ENCODE assay signal across 25 cellular contexts in genomic region chr3:32037932-32038271, GRCh38. TPM values are rescaled to one million over a fixed set of nuclear protein-coding genes. Genes with fewer than 3 reads are reported as not detected.
A peak's percentile ranks its signal among the peaks of the same experiment; 100 is the strongest.
DNase-seq lines count a peak whose midpoint lies in the region; ATAC-seq lines count a peak whose summit lies in the region.
"Had no signal": no experiment of that assay in that cellular context is flagged by ENCODE, and none has a peak within 500 bp of the region (broad histone marks: within the 10 kb centered on the region; RNA-seq: fewer than 3 reads in every experiment).

No MANE protein-coding gene starts in this region.

- intact Hi-C loops in Right ventricle myocardium superior (cut with DNase I), result no loop called here
- intact Hi-C loops in cardiac septum (cut with DNase I), result no loop called here
- intact Hi-C loops in right cardiac atrium (cut with DNase I), result no loop called here
- intact Hi-C loops in aorta (cut with DNase I), result no loop called here

- in situ Hi-C loops in G401 (cut with HindIII; ENCODE audit: low sequenced_read_pairs), result no loop called here

- no peak overlapping the region for H2AK5ac ChIP-seq in neuronal stem cell (ENCODE audit: low read depth, low read length)

- no peaks in the 10 kb centered on the region for H3K79me1 ChIP-seq in neuronal stem cell (ENCODE audit: low read depth, low read length)

- H3K23ac ChIP-seq in neuronal stem cell (ENCODE audit: low read depth, low read length, poor library complexity), result no peak overlapping the region

- H4K91ac ChIP-seq in neuronal stem cell (ENCODE audit: low read depth, low read length, poor library complexity), result no peak overlapping the region

- 68% methylated on average over 3 of the region's 3 CpGs for WGBS in right cardiac atrium
- WGBS in neuronal stem cell (ENCODE audit: extremely low coverage in 2 of 2, insufficient read length in 2 of 2, insufficient replicate concordance in 1 of 2), 2 donors, result no CpG with 5 or more reads among the region's 3 CpGs
- 60 to 63% methylated on average over 3 of the region's 3 CpGs for WGBS in aorta, 2 donors

- H3K4me3 ChIP-seq in right cardiac atrium (ENCODE audit: low read length) (no peak overlapping the region), neuronal stem cell (ENCODE audit: low read length in 2 of 2) (no peak overlapping the region), aorta (ENCODE audit: low read length in 2 of 2) (no peak overlapping the region)
- H3K4me3 ChIP-seq: adrenal gland, K562, Peyer's patch, sigmoid colon, uterus had no signal

- no peak overlapping the region for H2BK15ac ChIP-seq in neuronal stem cell (ENCODE audit: low read length)

- peak overlapping the region; percentile 10 for H2AFZ ChIP-seq in neuronal stem cell (ENCODE audit: low read length)

- peak; percentile 51 for ATAC-seq in Right ventricle myocardium superior (ENCODE audit: poor library complexity)
- peak; percentile 46 to 73 for ATAC-seq in right cardiac atrium
- ATAC-seq in aorta (ENCODE audit: low FRiP score), result peak; percentile 20
- ATAC-seq: T-cell had no signal

- H3K27ac ChIP-seq in right cardiac atrium (ENCODE audit: low read length), result no peak overlapping the region
- H3K27ac ChIP-seq in neuronal stem cell (replicated peaks; ENCODE audit: low read length), result no peak overlapping the region
- no peak overlapping the region for H3K27ac ChIP-seq in aorta (ENCODE audit: low read depth in 1 of 2, low read length in 2 of 2)
- H3K27ac ChIP-seq: adrenal gland, brain microvascular endothelial cell, Peyer's patch, sigmoid colon had no signal

- no peak overlapping the region for H2BK120ac ChIP-seq in neuronal stem cell (ENCODE audit: low read depth, low read length)

- H3K27me3 ChIP-seq in right cardiac atrium (ENCODE audit: control insufficient read depth, insufficient read depth) (no peaks in the 10 kb centered on the region), neuronal stem cell (ENCODE audit: control insufficient read depth in 3 of 3, insufficient read depth in 3 of 3, low read depth in 1 of 3, low read length in 3 of 3) (no peaks in the 10 kb centered on the region), aorta (ENCODE audit: control insufficient read depth in 1 of 2, insufficient read depth in 2 of 2, low read length in 1 of 2) (no peaks in the 10 kb centered on the region)
- H3K27me3 ChIP-seq: adrenal gland, brain microvascular endothelial cell, Peyer's patch, uterus had no signal

- no peak overlapping the region for H3K18ac ChIP-seq in neuronal stem cell (ENCODE audit: low read length)

- H3K14ac ChIP-seq in neuronal stem cell (ENCODE audit: low read length), result no peak overlapping the region

- H2BK5ac ChIP-seq in neuronal stem cell (ENCODE audit: low read length), result no peak overlapping the region

- no peak overlapping the region for H3K4me2 ChIP-seq in neuronal stem cell (ENCODE audit: insufficient read depth, low read length, poor library complexity, severe bottlenecking)

- H3K4me1 ChIP-seq in right cardiac atrium (ENCODE audit: control insufficient read depth, insufficient read depth, low read length) (no peaks in the 10 kb centered on the region), neuronal stem cell (ENCODE audit: control insufficient read depth in 2 of 2, insufficient read depth in 1 of 2, low read depth in 1 of 2, low read length in 2 of 2) (no peaks in the 10 kb centered on the region), aorta (ENCODE audit: control insufficient read depth in 1 of 2, insufficient read depth in 2 of 2, low read length in 2 of 2) (no peaks in the 10 kb centered on the region)
- H3K4me1 ChIP-seq: adrenal gland, sigmoid colon, uterus had no signal

- H3K9me3 ChIP-seq in right cardiac atrium (ENCODE audit: control insufficient read depth, low read length), result no peaks in the 10 kb centered on the region
- H3K9me3 ChIP-seq in neuronal stem cell (replicated peaks in 1 of 2; ENCODE audit: control insufficient read depth in 2 of 2, insufficient read depth in 1 of 2, low read depth in 1 of 2, low read length in 2 of 2), result no peaks in the 10 kb centered on the region
- no peaks in the 10 kb centered on the region for H3K9me3 ChIP-seq in aorta (ENCODE audit: control insufficient read depth, low read length)
- H3K9me3 ChIP-seq: uterus had no signal

- H4K8ac ChIP-seq in neuronal stem cell (ENCODE audit: low read depth, low read length), result no peak overlapping the region

- H3K36me3 ChIP-seq in neuronal stem cell (replicated peaks in 1 of 2; ENCODE audit: control insufficient read depth in 2 of 2, insufficient read depth in 2 of 2, low read length in 2 of 2), result no peaks in the 10 kb centered on the region
- no peaks in the 10 kb centered on the region for H3K36me3 ChIP-seq in aorta (ENCODE audit: control insufficient read depth in 1 of 2, insufficient read depth in 2 of 2, low read length in 1 of 2)
- H3K36me3 ChIP-seq: adrenal gland, brain microvascular endothelial cell, Peyer's patch, sigmoid colon, uterus had no signal

- H3K4ac ChIP-seq in neuronal stem cell (ENCODE audit: low read length), result no peak overlapping the region

- H3K9ac ChIP-seq in neuronal stem cell (ENCODE audit: low read depth, low read length, poor library complexity), result no peak overlapping the region

- DNase-seq in Right ventricle myocardium superior, result no peak
- DNase-seq in cardiac septum (ENCODE audit: low spot score), result no peak
- no peak for DNase-seq in right cardiac atrium
- no peak for DNase-seq in neuronal stem cell (ENCODE audit: low spot score)
- DNase-seq in aorta, result no peak
- DNase-seq in SHP77 (lab: John Stamatoyannopoulos, UW), result no peak
- DNase-seq in dedifferentiated amniotic fluid mesenchymal stem cell (ENCODE audit: extremely low spot score), result no peak
- no peak for DNase-seq in G401 (ENCODE audit: low spot score)
- DNase-seq: 8988T; activated CD4-positive, CD25-positive, alpha-beta regulatory T cell; activated naive CD4-positive, alpha-beta T cell treated with Interleukin-2 at 50 U/mL for 16 hours; adrenal gland; CD4-positive, alpha-beta T cell; effector CD4-positive, alpha-beta T cell; head of caudate nucleus; naive B cell; NCI-H1105; NCI-H1930; Peyer's patch; sigmoid colon; stimulated activated naive CD4-positive, alpha-beta T cell; T-cell; uterus had no signal

- no peak overlapping the region for H2BK12ac ChIP-seq in neuronal stem cell (ENCODE audit: low read length)

RNA-seq across cellular contexts. Expression of gene ZNF860, which starts 56.4 kb away (rescaled TPM):
- total RNA-seq in Right ventricle myocardium superior (0.08 TPM), cardiac septum (0.16 TPM), right cardiac atrium (under 1 TPM; 0.12 to 0.34 (median 0.21) TPM), aorta (1 to 10 TPM in 1 of 2 donors, under 1 TPM in 1; 0.65 to 1.8 TPM)
- polyA plus RNA-seq in right cardiac atrium (0.23 TPM), aorta (under 1 TPM; 0.25 to 0.31 TPM)
- 0.06 TPM for polyA plus RNA-seq in neuronal stem cell (2013, experiment 1 of 2)
- 0.06 TPM for polyA plus RNA-seq in neuronal stem cell (2013, experiment 2 of 2)
- 4.1 and 8.1 TPM in 2 replicates for total RNA-seq in G401 (2014; rRNA removed; shearing (Covaris generic))
- total RNA-seq: CD4-positive, alpha-beta T cell; K562 had no signal
- polyA plus RNA-seq: K562 had no signal

RNA-seq across cellular contexts. Expression of gene OSBPL10, which starts 56.8 kb away (rescaled TPM):
- total RNA-seq in Right ventricle myocardium superior, result 5.1 TPM
- 5.8 TPM for total RNA-seq in cardiac septum
- 1 to 10 TPM; 4.6 to 5.9 (median 5.0) TPM for total RNA-seq in right cardiac atrium
- 2.2 TPM for polyA plus RNA-seq in right cardiac atrium
- 1.9 TPM for polyA plus RNA-seq in neuronal stem cell (2013, experiment 1 of 2)
- 2.0 TPM for polyA plus RNA-seq in neuronal stem cell (2013, experiment 2 of 2)
- total RNA-seq in aorta, result 10 to 100 TPM; 27.9 to 47.9 TPM
- 1 to 10 TPM; 3.1 to 6.9 TPM for polyA plus RNA-seq in aorta
- total RNA-seq in G401 (2014; rRNA removed; shearing (Covaris generic)), result 75.8 and 83.3 TPM in 2 replicates
- total RNA-seq: CD4-positive, alpha-beta T cell had no signal
